1 cellular context compared by ENCODE assay signal in genomic region chr7:134062460-134062859, GRCh38.
A peak's percentile ranks its signal among the peaks of the same experiment; 100 is the strongest.
TF ChIP-seq lines count a peak whose summit lies in the region.

No MANE protein-coding gene starts in this region.

TF ChIP-seq in K562, 482 proteins besides CTCF, POLR2A, EP300 and RAD21 (continued from another document and continues in another):
- no peak for TF ChIP-seq CHD7 (IDR thresholded peaks at IDR 0.05; ENCODE audit: low read depth, low read length)
- TF ChIP-seq SREBF1 (IDR thresholded peaks at IDR 0.05; ENCODE audit: borderline replicate concordance, low read depth, low read length): no peak
- no peak for TF ChIP-seq ZNF561 (CRISPR knock-in tag; conservative IDR thresholded peaks at IDR 0.05)
- TF ChIP-seq KLF13 (tag; IDR thresholded peaks at IDR 0.05; ENCODE audit: borderline replicate concordance, low read depth): no peak
- TF ChIP-seq CHAMP1 (IDR thresholded peaks at IDR 0.05): no peak
- TF ChIP-seq EHMT2 (IDR thresholded peaks at IDR 0.05): peak; percentile 84
- peak; percentile 79 for TF ChIP-seq CBFA2T3 (IDR thresholded peaks at IDR 0.05)
- TF ChIP-seq EGR1 (conservative IDR thresholded peaks at IDR 0.05): no peak
- 0 out of 2 replicates have a peak, but pooled peaks have one; percentile 37 for TF ChIP-seq POLR2AphosphoS5 (IDR thresholded peaks at IDR 0.05; ENCODE audit: control insufficient read depth, insufficient read depth, low read depth, low read length)
- peak; percentile 81 for TF ChIP-seq HMBOX1 (IDR thresholded peaks at IDR 0.05)
- TF ChIP-seq SRF (CRISPR knock-in tag; IDR thresholded peaks at IDR 0.05): no peak
- no peak for TF ChIP-seq CREB3L1 (IDR thresholded peaks at IDR 0.05; ENCODE audit: borderline replicate concordance, low read depth)
- TF ChIP-seq SMARCA4 (IDR thresholded peaks at IDR 0.05): peak; percentile 46; the same call in 1 of the 2 replicates
- no peak; the same call in 1 of the 2 replicates for TF ChIP-seq ZKSCAN1 (IDR thresholded peaks at IDR 0.05; ENCODE audit: low read depth, low read length)
- no peak for TF ChIP-seq ZNF174 (CRISPR knock-in tag; IDR thresholded peaks at IDR 0.05)
- TF ChIP-seq TBP (optimal IDR thresholded peaks at IDR 0.05; ENCODE audit: low read depth, low read length): no peak
- no peak for TF ChIP-seq RREB1 (CRISPR knock-in tag; IDR thresholded peaks at IDR 0.05)
- no peak for TF ChIP-seq UBTF (IDR thresholded peaks at IDR 0.05; ENCODE audit: borderline replicate concordance in 1 of 2, low read depth in 2 of 2, low read length in 2 of 2)
- no peak for TF ChIP-seq HDGF (IDR thresholded peaks at IDR 0.05)
- TF ChIP-seq CTBP1 (IDR thresholded peaks at IDR 0.05; ENCODE audit: borderline replicate concordance): no peak
- no peak for TF ChIP-seq ELK1 (CRISPR knock-in tag; IDR thresholded peaks at IDR 0.05)
- TF ChIP-seq ZNF143 (CRISPR knock-in tag; IDR thresholded peaks at IDR 0.05): no peak
- no peak for TF ChIP-seq PHB (CRISPR knock-in tag; IDR thresholded peaks at IDR 0.05)
- TF ChIP-seq TCF7 (IDR thresholded peaks at IDR 0.05; ENCODE audit: borderline replicate concordance): no peak
- TF ChIP-seq SRSF7 (optimal IDR thresholded peaks at IDR 0.05; ENCODE audit: low read depth, low read length): no peak
- TF ChIP-seq ZNF444 (CRISPR knock-in tag; IDR thresholded peaks at IDR 0.05): no peak
- TF ChIP-seq ZNF197 (CRISPR knock-in tag; IDR thresholded peaks at IDR 0.05; ENCODE audit: low read depth): no peak
- TF ChIP-seq SOX6 (IDR thresholded peaks at IDR 0.05): no peak
- TF ChIP-seq TCF15 (CRISPR knock-in tag; IDR thresholded peaks at IDR 0.05): no peak
